ENCODE assay signal across 8 cellular contexts in genomic region chr20:3846740-3847418, GRCh38. TPM values are rescaled to one million over a fixed set of nuclear protein-coding genes. Genes with fewer than 3 reads are reported as not detected.
DNase-seq lines count a peak whose midpoint lies in the region; ATAC-seq and TF ChIP-seq lines count a peak whose summit lies in the region.

Gene MAVS, plus strand, starts transcription at chr20:3846834. Its CDS starts 7,791 bp downstream, at chr20:3854625.

- peak within 1 kb of the TSS; percentile 95 for H3K14ac ChIP-seq in trophoblast cell (ENCODE audit: low read length)

- peak; percentile 79 for TF ChIP-seq POLR2A in GM10847 (IDR thresholded peaks at IDR 0.05; ENCODE audit: extremely low read depth, insufficient read length)

- H3K27ac ChIP-seq in trophoblast cell (ENCODE audit: low read depth, low read length) (peak within 1 kb of the TSS; percentile 66), tibial artery (peak within 1 kb of the TSS; percentile 95)

- H3K27me3 ChIP-seq in trophoblast cell (ENCODE audit: insufficient read depth, low read length) (no peaks in the 10 kb centered on the region), tibial artery (no peaks in the 10 kb centered on the region)

- no peak within 1 kb of the TSS for H3K23ac ChIP-seq in trophoblast cell (ENCODE audit: low read length)

- peak within 1 kb of the TSS; percentile 77 for H3K4me2 ChIP-seq in trophoblast cell (ENCODE audit: low read length)

- H4K91ac ChIP-seq in trophoblast cell (ENCODE audit: low read depth, low read length): peak within 1 kb of the TSS; percentile 92

- peak within 1 kb of the TSS; percentile 96 for H2AFZ ChIP-seq in trophoblast cell (ENCODE audit: insufficient read depth, low read length, poor library complexity)

- H3K9me3 ChIP-seq in trophoblast cell (ENCODE audit: insufficient read depth, low read depth, low read length) (no peaks in the 10 kb centered on the region), tibial artery (no peaks in the 10 kb centered on the region)

- H3K36me3 ChIP-seq in trophoblast cell (ENCODE audit: control insufficient read depth in 1 of 2, insufficient read depth in 2 of 2, low read length in 2 of 2) (peaks cover 0 to 2% of the 10 kb centered on the region in 2 experiments), tibial artery (no peaks in the 10 kb centered on the region)

- peaks cover 13% of the 10 kb centered on the region for H3K79me2 ChIP-seq in trophoblast cell (ENCODE audit: control insufficient read depth, insufficient read depth, low read length, poor library complexity)

- H3K18ac ChIP-seq in trophoblast cell (ENCODE audit: low read length): peak within 1 kb of the TSS; percentile 97

- H3K9ac ChIP-seq in trophoblast cell (ENCODE audit: low read length): peak within 1 kb of the TSS; percentile 94

- peaks cover 13% of the 10 kb centered on the region for H3K79me1 ChIP-seq in trophoblast cell (ENCODE audit: low read length)

- H3K9me3 Mint-ChIP-seq in activated naive CD8-positive, alpha-beta T cell treated with anti-CD3 and anti-CD28 coated beads, Interleukin-2, amount 50 U/mL, for 24 hours: no peaks in the 10 kb centered on the region

- peak; percentile 92 for DNase-seq in NCI-H1092 treated with DMSO at 0.1 percent for 48 hours (lab: John Stamatoyannopoulos, UW)
- peak; percentile 69 for DNase-seq in T follicular helper cell (ENCODE audit: low read depth)
- DNase-seq in activated naive CD8-positive, alpha-beta T cell treated with anti-CD3 and anti-CD28 coated beads, Interleukin-2, amount 50 U/mL, for 24 hours: peak; percentile 90
- peak; percentile 95 for DNase-seq in Right ventricle myocardium superior
- DNase-seq in trophoblast cell: peak; percentile 88 to 90
- DNase-seq in tibial artery: peak; percentile 86 to 95

- TF ChIP-seq CTCF in tibial artery (IDR thresholded peaks at IDR 0.05): peak in 1 of 2 experiments; percentile 5

- peak within 1 kb of the TSS; percentile 87 for H3K27ac Mint-ChIP-seq in activated naive CD8-positive, alpha-beta T cell treated with anti-CD3 and anti-CD28 coated beads, Interleukin-2, amount 50 U/mL, for 24 hours

- no CpG with 5 or more reads among the region's 72 CpGs for WGBS in trophoblast cell (ENCODE audit: extremely low coverage, insufficient coverage, insufficient read length)

- H4K8ac ChIP-seq in trophoblast cell (ENCODE audit: low read depth, low read length): peak within 1 kb of the TSS; percentile 99

- ATAC-seq in HG02588 (IDR thresholded peaks at IDR 0.05; ENCODE audit: unreplicated experiment) (peak; percentile 97), Right ventricle myocardium superior (ENCODE audit: poor library complexity) (peak; percentile 98)
- peak; percentile 95 for ATAC-seq in activated naive CD8-positive, alpha-beta T cell treated with anti-CD3 and anti-CD28 coated beads, Interleukin-2, amount 50 U/mL, for 24 hours

- peak within 1 kb of the TSS; percentile 91 for H4K12ac ChIP-seq in trophoblast cell (ENCODE audit: low read depth, low read length)

- peak within 1 kb of the TSS; percentile 96 for H3K4ac ChIP-seq in trophoblast cell (ENCODE audit: low read depth, low read length)

- H2BK5ac ChIP-seq in trophoblast cell (ENCODE audit: low read depth, low read length, poor library complexity): peak within 1 kb of the TSS; percentile 80

- peak within 1 kb of the TSS; percentile 82 for H2BK120ac ChIP-seq in trophoblast cell (ENCODE audit: insufficient read depth, low read length, poor library complexity)

- H3K4me3 ChIP-seq in trophoblast cell (ENCODE audit: low read depth, low read length) (peak within 1 kb of the TSS; percentile 93), tibial artery (peak within 1 kb of the TSS; percentile 77 to 82)

- H2BK12ac ChIP-seq in trophoblast cell (ENCODE audit: low read length): peak within 1 kb of the TSS; percentile 75

- peaks cover 5% of the 10 kb centered on the region for H3K36me3 Mint-ChIP-seq in activated naive CD8-positive, alpha-beta T cell treated with anti-CD3 and anti-CD28 coated beads, Interleukin-2, amount 50 U/mL, for 24 hours (ENCODE audit: low read depth)

- H3K4me3 Mint-ChIP-seq in activated naive CD8-positive, alpha-beta T cell treated with anti-CD3 and anti-CD28 coated beads, Interleukin-2, amount 50 U/mL, for 24 hours: peak within 1 kb of the TSS; percentile 92

- peaks cover 8 to 21% of the 10 kb centered on the region in 2 experiments for H3K4me1 ChIP-seq in trophoblast cell (ENCODE audit: control insufficient read depth in 1 of 2, insufficient read depth in 2 of 2, low read length in 2 of 2)
- H3K4me1 ChIP-seq in tibial artery: peaks cover 0 to 32% (median 18%) of the 10 kb centered on the region in 4 donors

- H3K27me3 Mint-ChIP-seq in activated naive CD8-positive, alpha-beta T cell treated with anti-CD3 and anti-CD28 coated beads, Interleukin-2, amount 50 U/mL, for 24 hours: no peaks in the 10 kb centered on the region

- intact Hi-C loops in Right ventricle myocardium superior (cut with DNase I) (no loop called here), tibial artery (cut with DNase I; ENCODE audit: low total_unique reads) (loop anchor here (10.0 kb wide), 1 partner anchor 172 kb away; no protein-coding TSS in a partner anchor)

- peak within 1 kb of the TSS; percentile 93 for H2AK5ac ChIP-seq in trophoblast cell (ENCODE audit: low read length)

- peaks cover 25% of the 10 kb centered on the region for H3K4me1 Mint-ChIP-seq in activated naive CD8-positive, alpha-beta T cell treated with anti-CD3 and anti-CD28 coated beads, Interleukin-2, amount 50 U/mL, for 24 hours

RNA-seq across cellular contexts. Expression of gene MAVS, which starts in this region (rescaled TPM):
- total RNA-seq in Right ventricle myocardium superior: 35.7 TPM
- polyA plus RNA-seq in trophoblast cell (2013): 17.5 and 17.6 TPM in 2 replicates

Comparison
In these comparisons a context has a peak if more than half of its experiments do, and no peak if none do; other contexts are left out.
1. Peak in every context shown above with its lines: DNase-seq, ATAC-seq, H3K4me3 ChIP-seq and H3K27ac ChIP-seq.